ENCODE assay signal across 8 cellular contexts in the genomic region with DNA sequence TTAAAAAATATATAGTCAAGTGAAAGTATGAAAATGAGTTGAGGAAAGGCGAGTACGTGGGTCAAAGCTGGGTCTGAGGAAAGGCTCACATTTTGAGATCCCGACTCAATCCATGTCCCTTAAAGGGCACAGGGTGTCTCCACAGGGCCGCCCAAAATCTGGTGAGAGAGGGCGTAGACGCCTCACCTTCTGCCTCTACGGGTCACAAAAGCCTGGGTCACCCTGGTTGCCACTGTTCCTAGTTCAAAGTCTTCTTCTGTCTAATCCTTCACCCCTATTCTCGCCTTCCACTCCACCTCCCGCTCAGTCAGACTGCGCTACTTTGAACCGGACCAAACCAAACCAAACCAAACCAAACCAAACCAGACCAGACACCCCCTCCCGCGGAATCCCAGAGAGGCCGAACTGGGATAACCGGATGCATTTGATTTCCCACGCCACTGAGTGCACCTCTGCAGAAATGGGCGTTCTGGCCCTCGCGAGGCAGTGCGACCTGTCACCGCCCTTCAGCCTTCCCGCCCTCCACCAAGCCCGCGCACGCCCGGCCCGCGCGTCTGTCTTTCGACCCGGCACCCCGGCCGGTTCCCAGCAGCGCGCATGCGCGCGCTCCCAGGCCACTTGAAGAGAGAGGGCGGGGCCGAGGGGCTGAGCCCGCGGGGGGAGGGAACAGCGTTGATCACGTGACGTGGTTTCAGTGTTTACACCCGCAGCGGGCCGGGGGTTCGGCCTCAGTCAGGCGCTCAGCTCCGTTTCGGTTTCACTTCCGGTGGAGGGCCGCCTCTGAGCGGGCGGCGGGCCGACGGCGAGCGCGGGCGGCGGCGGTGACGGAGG. TPM values are rescaled to one million over a fixed set of nuclear protein-coding genes. Genes with fewer than 3 reads are reported as not detected.
A peak's percentile ranks its signal among the peaks of the same experiment; 100 is the strongest.
DNase-seq lines count a peak whose midpoint lies in the region; ATAC-seq and TF ChIP-seq lines count a peak whose summit lies in the region.

A gene (plus strand): TSS at position 728 of the 831 bp plus-strand sequence. CDS start 261 bp downstream, outside the sequence.

- peak within 1 kb of the TSS; percentile 89 for H4K91ac ChIP-seq in H9 (ENCODE audit: insufficient read length, low read depth, low read length)

- no peaks in the 10 kb centered on the region for H3K9me2 ChIP-seq in neural cell (ENCODE audit: insufficient read depth, low read length)

- H3K23ac ChIP-seq in H9 (ENCODE audit: insufficient read length, low read depth, low read length) = no peak within 1 kb of the TSS

- peak within 1 kb of the TSS; percentile 62 for H2BK12ac ChIP-seq in H9 (ENCODE audit: insufficient read length, low read depth, low read length)

- peak; percentile 88 for DNase-seq in H9
- peak; percentile 96 for DNase-seq in M059J (ENCODE audit: low read depth)
- DNase-seq in SHP77 treated with DMSO at 0.1 percent for 48 hours (lab: John Stamatoyannopoulos, UW) = peak; percentile 57
- peak; percentile 97 for DNase-seq in activated effector memory CD4-positive, alpha-beta T cell treated with anti-CD3 and anti-CD28 coated beads, Interleukin-2, amount 50 U/mL, for 16 hours
- DNase-seq in fibroblast of the conjunctiva (ENCODE audit: low read depth) = peak; percentile 84
- DNase-seq in stimulated activated naive CD8-positive, alpha-beta T cell treated with anti-CD3 and anti-CD28 coated beads, Interleukin-15, amount 100 ng/mL, for 72 hours = peak; percentile 88 to 94

- no peak for TF ChIP-seq RAD21 in neural cell (conservative IDR thresholded peaks at IDR 0.05)

- peak; percentile 90 for ATAC-seq in stimulated activated naive CD8-positive, alpha-beta T cell treated with anti-CD3 and anti-CD28 coated beads, Interleukin-15, amount 100 ng/mL, for 72 hours

- peak within 1 kb of the TSS; percentile 93 for H2AK5ac ChIP-seq in H9 (ENCODE audit: insufficient read length, low read length)

- H3K36me3 ChIP-seq in ES-I3 (ENCODE audit: insufficient read depth, low read length) = no peaks in the 10 kb centered on the region
- no peaks in the 10 kb centered on the region for H3K36me3 ChIP-seq in neural cell (ENCODE audit: insufficient read depth, low read length)

- WGBS in H9 (ENCODE audit: extremely low coverage, insufficient read length, low lambda C conversion rate) = no CpG with 5 or more reads among the region's 66 CpGs

- H3K27ac Mint-ChIP-seq in H9 = peak within 1 kb of the TSS; percentile 95 to 96 (median 96)
- peak within 1 kb of the TSS; percentile 92 to 93 for H3K27ac Mint-ChIP-seq in stimulated activated naive CD8-positive, alpha-beta T cell treated with anti-CD3 and anti-CD28 coated beads, Interleukin-15, amount 100 ng/mL, for 72 hours

- H4K5ac ChIP-seq in H9 (ENCODE audit: insufficient read length, low read depth, low read length) = peak within 1 kb of the TSS; percentile 97

- H3K79me2 ChIP-seq in H9 (ENCODE audit: insufficient read depth, low read length) = peaks cover 12% of the 10 kb centered on the region; the same call in 1 of the 2 replicates
- peaks cover 35% of the 10 kb centered on the region for H3K79me2 ChIP-seq in neural cell (replicated peaks; ENCODE audit: insufficient read depth, low read length)

- H3K4me3 ChIP-seq in neural cell (ENCODE audit: low read length) = peak within 1 kb of the TSS; percentile 84

- H2BK5ac ChIP-seq in H9 (ENCODE audit: insufficient read length, low read length) = peak within 1 kb of the TSS; percentile 49

- peaks cover 0 to 3% (median 2%) of the 10 kb centered on the region in 3 experiments; a peak in 3 of 7 replicates for H3K36me3 Mint-ChIP-seq in H9 (ENCODE audit: insufficient read depth in 1 of 3, low read depth in 3 of 3)

- H3K4me3 Mint-ChIP-seq in H9 = peak within 1 kb of the TSS; percentile 85 to 97
- H3K4me3 Mint-ChIP-seq in stimulated activated naive CD8-positive, alpha-beta T cell treated with anti-CD3 and anti-CD28 coated beads, Interleukin-15, amount 100 ng/mL, for 72 hours = peak within 1 kb of the TSS; percentile 87 to 91

- H3K79me1 ChIP-seq in H9 (ENCODE audit: insufficient read depth, low read depth, low read length, poor library complexity, severe bottlenecking) = no peaks in the 10 kb centered on the region

- H3K27ac ChIP-seq in H9 (ENCODE audit: insufficient read length, low read depth, low read length) = peak within 1 kb of the TSS; percentile 55
- H3K27ac ChIP-seq in neural cell (ENCODE audit: low read length) = peak within 1 kb of the TSS; percentile 80

- H3K18ac ChIP-seq in H9 (ENCODE audit: insufficient read length, low read depth, low read length) = peak within 1 kb of the TSS; percentile 98

- H2BK120ac ChIP-seq in H9 (ENCODE audit: low read depth, low read length, poor library complexity, severe bottlenecking) = no peak within 1 kb of the TSS

- H3K56ac ChIP-seq in H9 (ENCODE audit: insufficient read length, low read depth, low read length) = no peak within 1 kb of the TSS

- peak within 1 kb of the TSS; percentile 77 for H3K9ac ChIP-seq in ES-I3 (ENCODE audit: low read depth, low read length)
- peak within 1 kb of the TSS; percentile 92 for H3K9ac ChIP-seq in H9 (ENCODE audit: extremely low read depth, insufficient read length, low read length)
- H3K9ac ChIP-seq in neural cell (ENCODE audit: low read length) = peak within 1 kb of the TSS; percentile 81

- no peak within 1 kb of the TSS; the same call in 1 of the 2 replicates for H2BK15ac ChIP-seq in H9 (ENCODE audit: low read depth, low read length)

- H4K20me1 ChIP-seq in H9 (ENCODE audit: control insufficient read depth, insufficient read depth, insufficient read length) = no peaks in the 10 kb centered on the region
- no peaks in the 10 kb centered on the region for H4K20me1 ChIP-seq in neural cell (ENCODE audit: insufficient read depth)

- H3K14ac ChIP-seq in H9 (ENCODE audit: insufficient read depth, low read length) = peak within 1 kb of the TSS; percentile 98

- no peaks in the 10 kb centered on the region for H3K4me1 ChIP-seq in ES-I3 (ENCODE audit: insufficient read depth, low read length)
- H3K4me1 ChIP-seq in H9 (ENCODE audit: insufficient read depth, low read length) = no peaks in the 10 kb centered on the region; the same call in 1 of the 2 replicates

- no peaks in the 10 kb centered on the region for H3K27me3 ChIP-seq in H9 (ENCODE audit: insufficient read depth, low read length)
- no peaks in the 10 kb centered on the region for H3K27me3 ChIP-seq in neural cell (ENCODE audit: insufficient read depth, low read depth, low read length)

- H2AFZ ChIP-seq in H9 (ENCODE audit: low read length) (peak within 1 kb of the TSS; percentile 6), neural cell (ENCODE audit: low read depth, low read length) (peak within 1 kb of the TSS; percentile 73)

- TF ChIP-seq CTCF in H9 (conservative IDR thresholded peaks at IDR 0.05) (no peak), neural cell (IDR thresholded peaks at IDR 0.05; ENCODE audit: poor library complexity, severe bottlenecking) (no peak)

- H3F3A ChIP-seq in neural cell (ENCODE audit: insufficient read depth, low read length, poor library complexity, severe bottlenecking) = no peaks in the 10 kb centered on the region

- H3K9me3 ChIP-seq in ES-I3 (ENCODE audit: control insufficient read depth, insufficient read depth, low read length) = no peaks in the 10 kb centered on the region
- peaks cover 18% of the 10 kb centered on the region for H3K9me3 ChIP-seq in H9 (ENCODE audit: control insufficient read depth, low read depth, low read length)
- H3K9me3 ChIP-seq in neural cell (ENCODE audit: low read length) = no peaks in the 10 kb centered on the region

- H3K9me3 Mint-ChIP-seq in H9 = peaks cover 62 to 72% of the 10 kb centered on the region in 2 experiments
- H3K9me3 Mint-ChIP-seq in stimulated activated naive CD8-positive, alpha-beta T cell treated with anti-CD3 and anti-CD28 coated beads, Interleukin-15, amount 100 ng/mL, for 72 hours = no peaks in the 10 kb centered on the region

- no peak within 1 kb of the TSS for H3T11ph ChIP-seq in H9 (ENCODE audit: low read length)

- peaks cover 15 to 23% of the 10 kb centered on the region in 2 experiments for H3K4me1 Mint-ChIP-seq in H9
- peaks cover 27% of the 10 kb centered on the region for H3K4me1 Mint-ChIP-seq in stimulated activated naive CD8-positive, alpha-beta T cell treated with anti-CD3 and anti-CD28 coated beads, Interleukin-15, amount 100 ng/mL, for 72 hours

- no peak within 1 kb of the TSS for H2BK20ac ChIP-seq in H9 (ENCODE audit: low read depth, low read length, poor library complexity, severe bottlenecking)

- no peak within 1 kb of the TSS; the same call in 1 of the 2 replicates for H3K4ac ChIP-seq in H9 (ENCODE audit: low read depth, low read length)

- peak within 1 kb of the TSS; percentile 92 for H4K8ac ChIP-seq in H9 (replicated peaks; ENCODE audit: insufficient read length, low read depth, low read length)

- H3K4me2 ChIP-seq in H9 (ENCODE audit: insufficient read depth, insufficient read length, low read length) (peak within 1 kb of the TSS; percentile 64), neural cell (ENCODE audit: low read length) (no peak within 1 kb of the TSS)

- TF ChIP-seq EP300 in neural cell (conservative IDR thresholded peaks at IDR 0.05; ENCODE audit: poor library complexity, severe bottlenecking) = no peak

- peaks cover 15% of the 10 kb centered on the region for H3K27me3 Mint-ChIP-seq in H9 (ENCODE audit: low read depth)
- no peaks in the 10 kb centered on the region for H3K27me3 Mint-ChIP-seq in stimulated activated naive CD8-positive, alpha-beta T cell treated with anti-CD3 and anti-CD28 coated beads, Interleukin-15, amount 100 ng/mL, for 72 hours

- H3K23me2 ChIP-seq in H9 (ENCODE audit: insufficient read length, low read depth, low read length, poor library complexity, severe bottlenecking) = peaks cover 7% of the 10 kb centered on the region

TF ChIP-seq in neural cell, 6 proteins besides CTCF, POLR2A, EP300 and RAD21 (continues in another document):
- TF ChIP-seq POLR2AphosphoS5 (IDR thresholded peaks at IDR 0.05) (peak; percentile 71), EZH2 (IDR thresholded peaks at IDR 0.05; ENCODE audit: borderline replicate concordance, insufficient read depth, low read length, poor library complexity, severe bottlenecking) (no peak), MXI1 (conservative IDR thresholded peaks at IDR 0.05; ENCODE audit: poor library complexity, severe bottlenecking) (no peak), SMC3 (conservative IDR thresholded peaks at IDR 0.05; ENCODE audit: poor library complexity) (no peak), TAF1 (IDR thresholded peaks at IDR 0.05; ENCODE audit: low read depth) (no peak)

RNA-seq across cellular contexts. Expression of the gene that starts here (rescaled TPM):
- 39.2 and 44.6 TPM in 2 replicates for total RNA-seq in H9 (2021)
- total RNA-seq in M059J (2014; rRNA removed; shearing (Covaris generic)) = 40.0 and 60.7 TPM in 2 replicates
- 70.8 and 73.1 TPM in 2 replicates for polyA plus RNA-seq in neural cell
- 66.7 and 83.2 TPM in 2 replicates for polyA minus RNA-seq in neural cell

Comparison
In these comparisons a context has a peak if more than half of its experiments do, and no peak if none do; other contexts are left out.
1. Peak in every context shown above with its lines: DNase-seq, ATAC-seq, H3K4me3 ChIP-seq and H3K27ac ChIP-seq.